Comparison of ENCODE assay signal across 18 cellular contexts in the genomic region with DNA sequence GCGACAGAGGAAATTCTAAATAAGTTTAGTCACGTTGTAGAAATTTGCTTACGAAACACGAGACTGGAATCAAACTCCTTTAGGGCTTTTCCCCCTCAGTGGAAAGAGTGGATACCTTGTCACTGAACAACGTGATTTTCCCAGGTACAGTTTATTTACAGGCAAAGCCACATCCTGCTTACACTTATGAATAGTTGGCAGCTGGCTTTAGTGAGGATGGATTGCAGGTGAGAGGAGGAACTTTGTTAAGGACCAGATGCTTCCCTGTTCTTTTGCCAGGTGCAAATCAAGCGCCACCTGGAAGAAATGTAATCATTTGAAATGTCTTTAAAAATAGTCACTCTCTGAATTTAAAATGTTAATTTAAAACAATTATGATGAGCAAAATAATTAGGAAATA.
DNase-seq lines count a peak whose midpoint lies in the region; ATAC-seq and TF ChIP-seq lines count a peak whose summit lies in the region.
"Had no signal": no experiment of that assay in that cellular context is flagged by ENCODE, and none has a peak within 500 bp of the region (broad histone marks: within the 10 kb centered on the region; RNA-seq: fewer than 3 reads in every experiment).

No MANE protein-coding gene starts in this region.

- H3K36me3 ChIP-seq in DND-41 (ENCODE audit: insufficient read depth, low read length) (no peaks in the 10 kb centered on the region), SU-DHL-6 (ENCODE audit: low read length) (no peaks in the 10 kb centered on the region)
- no peaks in the 10 kb centered on the region for H3K36me3 ChIP-seq in CD4-positive, alpha-beta memory T cell (ENCODE audit: insufficient read depth, low read length)
- H3K36me3 ChIP-seq: heart right ventricle had no signal

- H3K27ac ChIP-seq in DND-41 (ENCODE audit: low read length) (peak overlapping the region; percentile 95), SU-DHL-6 (ENCODE audit: low read depth, low read length) (peak overlapping the region; percentile 78)
- no peak overlapping the region for H3K27ac ChIP-seq in CD4-positive, alpha-beta memory T cell (ENCODE audit: low read depth, low read length)
- H3K27ac ChIP-seq: heart right ventricle had no signal

- no peaks in the 10 kb centered on the region for H3K79me2 ChIP-seq in DND-41 (ENCODE audit: insufficient read depth, low read length)
- H3K79me2 ChIP-seq in SU-DHL-6 (ENCODE audit: insufficient read depth, low read length), result no peaks in the 10 kb centered on the region

- no peak overlapping the region for H3K27ac Mint-ChIP-seq in activated naive CD8-positive, alpha-beta T cell treated with anti-CD3 and anti-CD28 coated beads, Interleukin-2, amount 50 U/mL, for 24 hours
- H3K27ac Mint-ChIP-seq in CD4-positive, alpha-beta memory T cell, result no peak overlapping the region
- H3K27ac Mint-ChIP-seq: T-helper 1 cell treated with Interleukin-12 subunit alpha and Interleukin-12 subunit beta and Interleukin-4 antibody, amounts not matched to agents 30 μg/mL and 1 μg/mL, for 36 hours had no signal

- no peaks in the 10 kb centered on the region for H3K9me2 ChIP-seq in SU-DHL-6 (replicated peaks; ENCODE audit: insufficient read depth, low read length)

- intact Hi-C loops in CD4-positive, alpha-beta memory T cell (cut with micrococcal nuclease), result no loop called here

- peaks cover 11% of the 10 kb centered on the region for H3K9me3 Mint-ChIP-seq in activated naive CD8-positive, alpha-beta T cell treated with anti-CD3 and anti-CD28 coated beads, Interleukin-2, amount 50 U/mL, for 24 hours
- peaks cover 0 to 9% (median 2%) of the 10 kb centered on the region in 8 donors for H3K9me3 Mint-ChIP-seq in CD4-positive, alpha-beta memory T cell

- H3K9ac ChIP-seq in DND-41 (ENCODE audit: low read depth, low read length) (peak overlapping the region; percentile 51), SU-DHL-6 (ENCODE audit: low read length) (peak overlapping the region; percentile 30; the same call in 1 of the 2 replicates)

- H3K4me3 Mint-ChIP-seq in activated naive CD8-positive, alpha-beta T cell treated with anti-CD3 and anti-CD28 coated beads, Interleukin-2, amount 50 U/mL, for 24 hours, result no peak overlapping the region
- no peak overlapping the region for H3K4me3 Mint-ChIP-seq in CD4-positive, alpha-beta memory T cell
- H3K4me3 Mint-ChIP-seq: T-helper 1 cell treated with Interleukin-12 subunit alpha and Interleukin-12 subunit beta and Interleukin-4 antibody, amounts not matched to agents 30 μg/mL and 1 μg/mL, for 36 hours had no signal

- no peaks in the 10 kb centered on the region for H3K27me3 ChIP-seq in DND-41 (ENCODE audit: insufficient read depth, low read length, poor library complexity)
- H3K27me3 ChIP-seq in SU-DHL-6 (ENCODE audit: low read length), result no peaks in the 10 kb centered on the region
- no peaks in the 10 kb centered on the region for H3K27me3 ChIP-seq in CD4-positive, alpha-beta memory T cell (ENCODE audit: insufficient read depth, low read length)

- H3K36me3 Mint-ChIP-seq in activated naive CD8-positive, alpha-beta T cell treated with anti-CD3 and anti-CD28 coated beads, Interleukin-2, amount 50 U/mL, for 24 hours (ENCODE audit: low read depth), result no peaks in the 10 kb centered on the region
- H3K36me3 Mint-ChIP-seq in CD4-positive, alpha-beta memory T cell, result no peaks in the 10 kb centered on the region

- H2AFZ ChIP-seq in DND-41 (ENCODE audit: low read depth, low read length) (peak overlapping the region; percentile 36), SU-DHL-6 (ENCODE audit: low read depth, low read length, severe bottlenecking) (peak overlapping the region; percentile 53)

- peaks cover 16% of the 10 kb centered on the region for H3K27me3 Mint-ChIP-seq in activated naive CD8-positive, alpha-beta T cell treated with anti-CD3 and anti-CD28 coated beads, Interleukin-2, amount 50 U/mL, for 24 hours
- H3K27me3 Mint-ChIP-seq in CD4-positive, alpha-beta memory T cell, result peaks cover 20 to 30% of the 10 kb centered on the region in 2 donors

- H3K4me3 ChIP-seq in DND-41 (ENCODE audit: low read depth in 1 of 2, low read length in 2 of 2) (peak overlapping the region in 1 of 2 experiments; percentile 34; a peak in 2 of 4 replicates), SU-DHL-6 (ENCODE audit: insufficient read depth, low read length, poor library complexity, severe bottlenecking) (peak overlapping the region; percentile 27)
- no peak overlapping the region for H3K4me3 ChIP-seq in CD4-positive, alpha-beta memory T cell (ENCODE audit: low read length in 2 of 2)
- H3K4me3 ChIP-seq: heart right ventricle had no signal

- TF ChIP-seq CTCF in DND-41 (IDR thresholded peaks at IDR 0.05; ENCODE audit: borderline replicate concordance, extremely low read depth, low read length, poor library complexity, severe bottlenecking), result no peak
- no peak for TF ChIP-seq CTCF in SU-DHL-6 (IDR thresholded peaks at IDR 0.05; ENCODE audit: insufficient read depth, low read length, poor library complexity, severe bottlenecking)

- ATAC-seq in DND-41 (ENCODE audit: insufficient read depth, low read depth) (peak; percentile 56), GM21786 (IDR thresholded peaks at IDR 0.05; ENCODE audit: unreplicated experiment) (peak; percentile 15), GM18520 (IDR thresholded peaks at IDR 0.05; ENCODE audit: unreplicated experiment) (no peak)
- no peak for ATAC-seq in activated naive CD8-positive, alpha-beta T cell treated with anti-CD3 and anti-CD28 coated beads, Interleukin-2, amount 50 U/mL, for 24 hours
- ATAC-seq: heart right ventricle, HepG2, left lobe of liver had no signal

- no peaks in the 10 kb centered on the region for H3F3A ChIP-seq in SU-DHL-6 (ENCODE audit: insufficient read depth)

- POLR2A ChIA-PET in CD4-positive, alpha-beta memory T cell (lab: Charles Lee; ENCODE audit: partially characterized antibody), result no interaction called here

- H4K20me1 ChIP-seq in DND-41 (ENCODE audit: insufficient read depth, low read length) (no peaks in the 10 kb centered on the region), SU-DHL-6 (ENCODE audit: low read depth, low read length) (no peaks in the 10 kb centered on the region)

- H3K4me1 Mint-ChIP-seq in activated naive CD8-positive, alpha-beta T cell treated with anti-CD3 and anti-CD28 coated beads, Interleukin-2, amount 50 U/mL, for 24 hours, result peaks cover 13% of the 10 kb centered on the region
- H3K4me1 Mint-ChIP-seq in CD4-positive, alpha-beta memory T cell, result peaks cover 0 to 6% (median 4%) of the 10 kb centered on the region in 4 donors

- H3K4me1 ChIP-seq in DND-41 (ENCODE audit: insufficient read depth, low read length), result peaks cover 55% of the 10 kb centered on the region
- H3K4me1 ChIP-seq in CD4-positive, alpha-beta memory T cell (ENCODE audit: insufficient read depth, low read length), result no peaks in the 10 kb centered on the region
- H3K4me1 ChIP-seq: heart right ventricle had no signal

- CTCF ChIA-PET in CD4-positive, alpha-beta memory T cell (lab: Charles Lee; ENCODE audit: partially characterized antibody), result no interaction called here

- H3K4me2 ChIP-seq in DND-41 (ENCODE audit: insufficient read depth, low read length) (peak overlapping the region; percentile 56), SU-DHL-6 (ENCODE audit: low read depth, low read length, poor library complexity, severe bottlenecking) (peak overlapping the region; percentile 63)

- H3K9me3 ChIP-seq in DND-41 (ENCODE audit: insufficient read depth, low read length, severe bottlenecking) (no peaks in the 10 kb centered on the region), SU-DHL-6 (ENCODE audit: insufficient read depth, low read length) (no peaks in the 10 kb centered on the region)
- no peaks in the 10 kb centered on the region for H3K9me3 ChIP-seq in CD4-positive, alpha-beta memory T cell (ENCODE audit: control insufficient read depth in 1 of 2, low read length in 2 of 2)

- DNase-seq in DND-41 (peak; percentile 54), NCI-H1417 (lab: John Stamatoyannopoulos, UW) (peak; percentile 43 to 74 (median 51)), cerebellar nuclear complex (lab: John Stamatoyannopoulos, UW) (no peak)
- no peak for DNase-seq in activated naive CD8-positive, alpha-beta T cell treated with anti-CD3 and anti-CD28 coated beads, Interleukin-2, amount 50 U/mL, for 24 hours
- no peak for DNase-seq in CD4-positive, alpha-beta memory T cell
- DNase-seq: activated T-cell treated with anti-CD3 and anti-CD28 coated beads, Interleukin-2, amount 50 U/mL, for 48 hours; amygdala; EL; erythroblast; heart right ventricle; NCI-H446; retina had no signal

Comparison
In these comparisons a context has a peak if more than half of its experiments do, and no peak if none do; other contexts are left out.
1. ATAC-seq: peak in DND-41 (single experiment) and GM21786 (single experiment); none in GM18520 (single experiment) and activated naive CD8-positive, alpha-beta T cell treated with anti-CD3 and anti-CD28 coated beads, Interleukin-2, amount 50 U/mL, for 24 hours (single experiment).
2. DNase-seq: peak in DND-41 (single experiment) and NCI-H1417 (3 of 3); none in cerebellar nuclear complex (0 of 2), activated naive CD8-positive, alpha-beta T cell treated with anti-CD3 and anti-CD28 coated beads, Interleukin-2, amount 50 U/mL, for 24 hours (single experiment) and CD4-positive, alpha-beta memory T cell (0 of 5).